In genomic region chr3:81472600-81473362, GRCh38 we compare ENCODE assay signal across 15 cellular contexts.
"Had no signal": no experiment of that assay in that cellular context is flagged by ENCODE, and none has a peak within 500 bp of the region (broad histone marks: within the 10 kb centered on the region; RNA-seq: fewer than 3 reads in every experiment).

No MANE protein-coding gene starts in this region.

- H3K4me1 ChIP-seq: heart left ventricle, lower lobe of right lung, neural progenitor cell had no signal

- H3K27ac ChIP-seq: cardiac muscle cell, heart left ventricle, lower lobe of right lung, neural progenitor cell, WERI-Rb-1 had no signal

- ATAC-seq: activated CD4-positive, alpha-beta T cell treated with anti-CD3 and anti-CD28 coated beads for 36 hours; activated CD8-positive, alpha-beta memory T cell treated with anti-CD3 and anti-CD28 coated beads, Interleukin-2, amount 10 ng/mL, durations not matched to agents 7 days and 5 days; heart left ventricle; left cardiac atrium; lower lobe of right lung; stimulated activated naive CD8-positive, alpha-beta T cell treated with anti-CD3 and anti-CD28 coated beads, Interleukin-15, amount 100 ng/mL, for 72 hours had no signal

- H3K9me3 ChIP-seq: heart left ventricle, lower lobe of right lung had no signal

- H3K4me2 ChIP-seq: neural progenitor cell had no signal

- H2AFZ ChIP-seq: neural progenitor cell had no signal

- H3K36me3 ChIP-seq: cardiac muscle cell, heart left ventricle, lower lobe of right lung, neural progenitor cell, WERI-Rb-1 had no signal

- H3K4me3 ChIP-seq: cardiac muscle cell, heart left ventricle, lower lobe of right lung, neural progenitor cell had no signal

- DNase-seq: activated CD4-positive, alpha-beta memory T cell treated with anti-CD3 and anti-CD28 coated beads for 36 hours; activated CD4-positive, alpha-beta T cell treated with anti-CD3 and anti-CD28 coated beads for 36 hours; activated CD8-positive, alpha-beta memory T cell treated with anti-CD3 and anti-CD28 coated beads, Interleukin-2, amount 10 ng/mL, durations not matched to agents 7 days and 5 days; activated naive CD4-positive, alpha-beta T cell treated with anti-CD3 and anti-CD28 coated beads for 36 hours; activated T-cell treated with anti-CD3 and anti-CD28 coated beads, Interleukin-2, amount 50 U/mL, for 1 hour; foreskin melanocyte; heart left ventricle; left cardiac atrium; lower lobe of right lung; stimulated activated CD4-positive, alpha-beta T cell treated with anti-CD3 and anti-CD28 coated beads, Interleukin-1b, Interleukin-23, amount 100 ng/mL, for 48 hours; stimulated activated naive CD8-positive, alpha-beta T cell treated with anti-CD3 and anti-CD28 coated beads, Interleukin-15, amount 100 ng/mL, for 72 hours; T-helper 9 cell; WERI-Rb-1 had no signal
